ENCODE assay signal across 14 cellular contexts in the genomic region with DNA sequence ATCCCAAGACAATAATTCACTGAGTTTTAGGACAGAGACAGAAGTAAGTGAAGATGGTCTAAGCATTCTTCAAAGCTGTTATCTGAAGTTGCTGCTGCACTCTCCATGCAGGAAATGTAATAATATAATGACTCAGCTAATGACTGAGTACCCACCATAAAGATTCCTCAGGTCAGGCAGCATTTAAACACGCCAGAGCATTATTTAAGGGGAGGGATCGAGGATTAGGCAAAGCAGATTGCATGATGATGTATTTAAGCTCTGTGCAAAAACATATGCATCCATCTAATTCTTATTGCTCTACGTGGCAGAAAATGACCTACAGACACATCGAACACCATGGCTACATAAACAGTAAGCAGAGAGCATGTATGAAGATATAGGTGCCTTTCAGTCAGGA.
DNase-seq lines count a peak whose midpoint lies in the region; ATAC-seq and TF ChIP-seq lines count a peak whose summit lies in the region.
"Had no signal": no experiment of that assay in that cellular context is flagged by ENCODE, and none has a peak within 500 bp of the region (broad histone marks: within the 10 kb centered on the region; RNA-seq: fewer than 3 reads in every experiment).

No MANE protein-coding gene starts in this region.

- POLR2A ChIA-PET in SK-N-SH (lab: Yijun Ruan, JAX): no interaction called here
- POLR2A ChIA-PET in T-cell (lab: Charles Lee): no interaction called here

- TF ChIP-seq CTCF in AG10803 (conservative IDR thresholded peaks at IDR 0.05; ENCODE audit: low read length) (no peak), SK-N-SH (IDR thresholded peaks at IDR 0.05) (no peak), foreskin keratinocyte (conservative IDR thresholded peaks at IDR 0.05) (no peak)

- H2AFZ ChIP-seq in SK-N-SH (ENCODE audit: low read depth): 0 out of 2 replicates have a peak overlapping the region, but pooled peaks have one; percentile 4

- DNase-seq in AG10803 (ENCODE audit: low read depth): peak; percentile 39
- peak; percentile 71 for DNase-seq in HT1080 (ENCODE audit: low read depth)
- DNase-seq in SK-N-SH: no peak
- peak in 1 of 2 donors; percentile 35 for DNase-seq in foreskin keratinocyte
- no peak for DNase-seq in T-cell
- DNase-seq in sciatic nerve (ENCODE audit: low spot score): no peak
- no peak for DNase-seq in activated T-cell treated with anti-CD3 and anti-CD28 coated beads, Interleukin-2, amount 50 U/mL, for 4 hours
- DNase-seq: CD4-positive, CD25-positive, alpha-beta regulatory T cell; DMS79 treated with DMSO at 0.1 percent for 48 hours; NCI-H1436; NCI-H2081 treated with DMSO at 0.1 percent for 48 hours; NCI-H526 had no signal

- no peaks in the 10 kb centered on the region for H3F3A ChIP-seq in SK-N-SH (replicated peaks; ENCODE audit: insufficient read depth)

- no peaks in the 10 kb centered on the region for H3K9me3 ChIP-seq in SK-N-SH

- no peaks in the 10 kb centered on the region for H3K79me2 ChIP-seq in SK-N-SH (ENCODE audit: insufficient read depth)

- H3K27me3 ChIP-seq in SK-N-SH (ENCODE audit: insufficient read depth): no peaks in the 10 kb centered on the region; the same call in 1 of the 2 replicates
- H3K27me3 ChIP-seq in foreskin keratinocyte: peaks cover 18% of the 10 kb centered on the region

- no peak for TF ChIP-seq RAD21 in SK-N-SH (IDR thresholded peaks at IDR 0.05; ENCODE audit: low read length)

- CTCF ChIA-PET in SK-N-SH (lab: Yijun Ruan, JAX): interaction anchor here (1.0 to 2.1 kb wide), 9 partner anchors 8 to 494 kb away, joined by 3 to 11 read pairs (median 4); no protein-coding TSS in a partner anchor
- CTCF ChIA-PET in T-cell (lab: Charles Lee): no interaction called here

- no peaks in the 10 kb centered on the region for H3K9me3 Mint-ChIP-seq in T-cell
- no peaks in the 10 kb centered on the region for H3K9me3 Mint-ChIP-seq in activated T-cell treated with anti-CD3 and anti-CD28 coated beads, Interleukin-2, amount 50 U/mL, for 4 hours

- no peak overlapping the region for H3K9ac ChIP-seq in SK-N-SH

- peaks cover 20 to 21% of the 10 kb centered on the region in 2 donors for H3K27me3 Mint-ChIP-seq in T-cell
- H3K27me3 Mint-ChIP-seq in activated T-cell treated with anti-CD3 and anti-CD28 coated beads, Interleukin-2, amount 50 U/mL, for 4 hours (ENCODE audit: low read depth): peaks cover 2% of the 10 kb centered on the region
- H3K27me3 Mint-ChIP-seq: CD4-positive, CD25-positive, alpha-beta regulatory T cell had no signal

- 41% methylated on average over 4 of the region's 4 CpGs for WGBS in SK-N-SH (ENCODE audit: low lambda C conversion rate)

- H3K36me3 Mint-ChIP-seq in T-cell: no peaks in the 10 kb centered on the region
- H3K36me3 Mint-ChIP-seq in activated T-cell treated with anti-CD3 and anti-CD28 coated beads, Interleukin-2, amount 50 U/mL, for 4 hours (ENCODE audit: insufficient read depth): no peaks in the 10 kb centered on the region
- H3K36me3 Mint-ChIP-seq: CD4-positive, CD25-positive, alpha-beta regulatory T cell; IgD-negative memory B cell had no signal

- ATAC-seq in foreskin keratinocyte: peak; percentile 31
- ATAC-seq in GM18517 (IDR thresholded peaks at IDR 0.05; ENCODE audit: unreplicated experiment): no peak
- ATAC-seq in T-cell (replicated peaks in 1 of 4): no peak
- ATAC-seq in sciatic nerve: no peak
- no peak for ATAC-seq in activated T-cell treated with anti-CD3 and anti-CD28 coated beads, Interleukin-2, amount 50 U/mL, for 4 hours

- no peak overlapping the region for H3K4me3 ChIP-seq in AG10803 (ENCODE audit: low read length)
- H3K4me3 ChIP-seq in SK-N-SH (ENCODE audit: low read depth in 2 of 2, low read length in 1 of 2): no peak overlapping the region

- H3K27ac ChIP-seq in SK-N-SH (ENCODE audit: low read depth in 2 of 2, low read length in 1 of 2) (no peak overlapping the region), foreskin keratinocyte (no peak overlapping the region)

- H3K4me1 Mint-ChIP-seq in T-cell: no peaks in the 10 kb centered on the region
- H3K4me1 Mint-ChIP-seq in activated T-cell treated with anti-CD3 and anti-CD28 coated beads, Interleukin-2, amount 50 U/mL, for 4 hours (ENCODE audit: low read depth): no peaks in the 10 kb centered on the region
- H3K4me1 Mint-ChIP-seq: CD4-positive, CD25-positive, alpha-beta regulatory T cell; IgD-negative memory B cell had no signal

- H3K4me1 ChIP-seq in SK-N-SH (ENCODE audit: control insufficient read depth in 1 of 2, insufficient read depth in 2 of 2, low read depth in 1 of 2, low read length in 1 of 2) (peaks cover 0 to 15% of the 10 kb centered on the region in 2 experiments; a peak in 1 of 4 replicates), foreskin keratinocyte (no peaks in the 10 kb centered on the region)

- H3K36me3 ChIP-seq in SK-N-SH (replicated peaks in 1 of 2; ENCODE audit: control insufficient read depth in 1 of 2, insufficient read depth in 2 of 2, low read length in 1 of 2): no peaks in the 10 kb centered on the region

- no peaks in the 10 kb centered on the region for H3K9me2 ChIP-seq in SK-N-SH

- intact Hi-C loops in sciatic nerve (cut with DNase I): no loop called here

- no peak for TF ChIP-seq EP300 in SK-N-SH (IDR thresholded peaks at IDR 0.05; ENCODE audit: borderline replicate concordance in 1 of 2, low read depth in 1 of 2, low read length in 1 of 2)

- H3K4me2 ChIP-seq in SK-N-SH: no peak overlapping the region

- no peak overlapping the region for H3K4me3 Mint-ChIP-seq in T-cell
- no peak overlapping the region for H3K4me3 Mint-ChIP-seq in activated T-cell treated with anti-CD3 and anti-CD28 coated beads, Interleukin-2, amount 50 U/mL, for 4 hours
- H3K4me3 Mint-ChIP-seq: CD4-positive, CD25-positive, alpha-beta regulatory T cell; IgD-negative memory B cell had no signal

- H3K27ac Mint-ChIP-seq in T-cell: no peak overlapping the region
- H3K27ac Mint-ChIP-seq: IgD-negative memory B cell had no signal

- no peaks in the 10 kb centered on the region for H4K20me1 ChIP-seq in SK-N-SH (ENCODE audit: insufficient read depth)

TF ChIP-seq in SK-N-SH, 30 proteins besides CTCF, POLR2A, EP300 and RAD21:
- TF ChIP-seq, protein P1, sequence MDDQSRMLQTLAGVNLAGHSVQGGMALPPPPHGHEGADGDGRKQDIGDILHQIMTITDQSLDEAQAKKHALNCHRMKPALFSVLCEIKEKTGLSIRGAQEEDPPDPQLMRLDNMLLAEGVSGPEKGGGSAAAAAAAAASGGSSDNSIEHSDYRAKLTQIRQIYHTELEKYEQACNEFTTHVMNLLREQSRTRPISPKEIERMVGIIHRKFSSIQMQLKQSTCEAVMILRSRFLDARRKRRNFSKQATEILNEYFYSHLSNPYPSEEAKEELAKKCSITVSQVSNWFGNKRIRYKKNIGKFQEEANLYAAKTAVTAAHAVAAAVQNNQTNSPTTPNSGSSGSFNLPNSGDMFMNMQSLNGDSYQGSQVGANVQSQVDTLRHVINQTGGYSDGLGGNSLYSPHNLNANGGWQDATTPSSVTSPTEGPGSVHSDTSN (IDR thresholded peaks at IDR 0.05): no peak
- TF ChIP-seq, protein P2, sequence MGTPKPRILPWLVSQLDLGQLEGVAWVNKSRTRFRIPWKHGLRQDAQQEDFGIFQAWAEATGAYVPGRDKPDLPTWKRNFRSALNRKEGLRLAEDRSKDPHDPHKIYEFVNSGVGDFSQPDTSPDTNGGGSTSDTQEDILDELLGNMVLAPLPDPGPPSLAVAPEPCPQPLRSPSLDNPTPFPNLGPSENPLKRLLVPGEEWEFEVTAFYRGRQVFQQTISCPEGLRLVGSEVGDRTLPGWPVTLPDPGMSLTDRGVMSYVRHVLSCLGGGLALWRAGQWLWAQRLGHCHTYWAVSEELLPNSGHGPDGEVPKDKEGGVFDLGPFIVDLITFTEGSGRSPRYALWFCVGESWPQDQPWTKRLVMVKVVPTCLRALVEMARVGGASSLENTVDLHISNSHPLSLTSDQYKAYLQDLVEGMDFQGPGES (IDR thresholded peaks at IDR 0.05; ENCODE audit: low read depth, low read length): no peak
TF ChIP-seq in SK-N-SH: peak in this region for 0.

Comparison
In these comparisons a context has a peak if more than half of its experiments do, and no peak if none do; other contexts are left out.
1. DNase-seq: peak in AG10803 (single experiment) and HT1080 (single experiment); none in SK-N-SH (single experiment), T-cell (0 of 34), sciatic nerve (single experiment) and activated T-cell treated with anti-CD3 and anti-CD28 coated beads, Interleukin-2, amount 50 U/mL, for 4 hours (single experiment).